ENCODE assay signal across 17 cellular contexts in genomic region chr3:174218011-174218410, GRCh38.
"Had no signal": no experiment of that assay in that cellular context is flagged by ENCODE, and none has a peak within 500 bp of the region (broad histone marks: within the 10 kb centered on the region; RNA-seq: fewer than 3 reads in every experiment).

No MANE protein-coding gene starts in this region.

- H3K4me2 ChIP-seq: smooth muscle cell had no signal

- H3K36me3 ChIP-seq: right atrium auricular region, tibial nerve, vagina had no signal

- H3K9ac ChIP-seq: parathyroid adenoma had no signal

- ATAC-seq: left colon had no signal

- H3K36me3 Mint-ChIP-seq: immature natural killer cell, naive B cell had no signal

- H3K27ac ChIP-seq: parathyroid adenoma, right atrium auricular region, tibial nerve, vagina, VCaP had no signal

- H3K4me3 ChIP-seq: right atrium auricular region, smooth muscle cell, tibial nerve, vagina had no signal

- H3K27ac Mint-ChIP-seq: activated CD8-positive, alpha-beta T cell treated with anti-CD3 and anti-CD28 coated beads, Interleukin-2, amount 10 ng/mL, durations not matched to agents 7 days and 5 days; immature natural killer cell; naive B cell had no signal

- DNase-seq: activated CD4-positive, alpha-beta T cell treated with anti-CD3 and anti-CD28 coated beads for 4 hours; activated CD8-positive, alpha-beta memory T cell treated with anti-CD3 and anti-CD28 coated beads, Interleukin-2, amount 50 U/mL, for 48 hours; activated CD8-positive, alpha-beta T cell treated with anti-CD3 and anti-CD28 coated beads, Interleukin-2, amount 10 ng/mL, durations not matched to agents 7 days and 5 days; activated naive CD4-positive, alpha-beta T cell; caudate nucleus; cortex of kidney; effector CD8-positive, alpha-beta T cell; immature natural killer cell; left colon; naive B cell; T-helper 9 cell had no signal

- H3K27me3 Mint-ChIP-seq: naive B cell had no signal

- H3K4me3 Mint-ChIP-seq: activated CD8-positive, alpha-beta T cell treated with anti-CD3 and anti-CD28 coated beads, Interleukin-2, amount 10 ng/mL, durations not matched to agents 7 days and 5 days; immature natural killer cell; naive B cell had no signal

- H3K4me1 Mint-ChIP-seq: naive B cell had no signal

- H3K27me3 ChIP-seq: right atrium auricular region, tibial nerve, vagina had no signal

- H3K9me3 ChIP-seq: right atrium auricular region, tibial nerve, vagina had no signal

- H3K4me1 ChIP-seq: parathyroid adenoma, right atrium auricular region, tibial nerve, vagina had no signal

- H2AFZ ChIP-seq: parathyroid adenoma had no signal
